ENCODE assay signal across 14 cellular contexts in genomic region chr13:26923824-26924605, GRCh38.
DNase-seq lines count a peak whose midpoint lies in the region; ATAC-seq, FAIRE-seq and TF ChIP-seq lines count a peak whose summit lies in the region.
"Had no signal": no experiment of that assay in that cellular context is flagged by ENCODE, and none has a peak within 500 bp of the region (broad histone marks: within the 10 kb centered on the region; RNA-seq: fewer than 3 reads in every experiment).

No MANE protein-coding gene starts in this region.

- H2AFZ ChIP-seq in astrocyte (ENCODE audit: low read depth, low read length) = no peak overlapping the region

- ATAC-seq in heart right ventricle (peak; percentile 24 to 87 (median 70)), GM19328 (IDR thresholded peaks at IDR 0.05; ENCODE audit: unreplicated experiment) (no peak), HG02642 (IDR thresholded peaks at IDR 0.05; ENCODE audit: poor library complexity, unreplicated experiment) (no peak), GM19452 (IDR thresholded peaks at IDR 0.05; ENCODE audit: unreplicated experiment) (no peak)

- H3K36me3 ChIP-seq in astrocyte (ENCODE audit: insufficient read depth, low read length) = no peaks in the 10 kb centered on the region
- H3K36me3 ChIP-seq in heart right ventricle = no peaks in the 10 kb centered on the region
- H3K36me3 ChIP-seq: tibial artery had no signal

- H3K9me3 ChIP-seq in astrocyte (ENCODE audit: insufficient read depth, low read depth, low read length) (no peaks in the 10 kb centered on the region), heart right ventricle (no peaks in the 10 kb centered on the region)
- H3K9me3 ChIP-seq: tibial artery had no signal

- WGBS in heart right ventricle, 2 donors = 12 to 19% methylated on average over 7 of the region's 7 CpGs

- TF ChIP-seq CTCF in astrocyte (IDR thresholded peaks at IDR 0.05; ENCODE audit: insufficient read depth, low read depth, low read length) (no peak), heart right ventricle (IDR thresholded peaks at IDR 0.05) (no peak)

- DNase-seq in NCI-H2171 treated with DMSO at 0.1 percent for 48 hours (lab: John Stamatoyannopoulos, UW) (peak; percentile 1), NCI-H2171 (lab: John Stamatoyannopoulos, UW) (no peak), astrocyte (ENCODE audit: low read depth) (peak; percentile 63), heart right ventricle (peak in 1 of 2 donors; percentile 51), skeletal muscle cell (ENCODE audit: low read depth) (peak; percentile 26)
- DNase-seq: activated naive CD8-positive, alpha-beta T cell treated with anti-CD3 and anti-CD28 coated beads for 36 hours; activated T-cell treated with anti-CD3 and anti-CD28 coated beads for 4 hours; KG1; NCI-H187 treated with DMSO at 0.1 percent for 48 hours; tibial artery had no signal

- H3K27me3 ChIP-seq in astrocyte (ENCODE audit: insufficient read depth, low read length) (peaks cover 15% of the 10 kb centered on the region), heart right ventricle (peaks cover 0 to 44% (median 4%) of the 10 kb centered on the region in 7 donors)

- H3K4me1 ChIP-seq in astrocyte (ENCODE audit: insufficient read depth, low read length) = peaks cover 5% of the 10 kb centered on the region
- peaks cover 0 to 14% (median 8%) of the 10 kb centered on the region in 9 donors for H3K4me1 ChIP-seq in heart right ventricle
- H3K4me1 ChIP-seq: tibial artery had no signal

- H3K4me2 ChIP-seq in astrocyte (ENCODE audit: low read length) = peak overlapping the region; percentile 39

- H3K4me3 Mint-ChIP-seq in astrocyte (ENCODE audit: unreplicated experiment) = no peak overlapping the region
- H3K4me3 Mint-ChIP-seq: activated naive CD8-positive, alpha-beta T cell treated with anti-CD3 and anti-CD28 coated beads for 36 hours had no signal

- no peak overlapping the region for H3K27ac Mint-ChIP-seq in astrocyte (ENCODE audit: unreplicated experiment)
- H3K27ac Mint-ChIP-seq: activated naive CD8-positive, alpha-beta T cell treated with anti-CD3 and anti-CD28 coated beads for 36 hours had no signal

- H3K27me3 Mint-ChIP-seq in astrocyte (ENCODE audit: low read depth, unreplicated experiment) = peaks cover 61% of the 10 kb centered on the region

- no peaks in the 10 kb centered on the region for H3K79me2 ChIP-seq in astrocyte (ENCODE audit: insufficient read depth, low read length)

- peaks cover 3% of the 10 kb centered on the region for H4K20me1 ChIP-seq in astrocyte (ENCODE audit: insufficient read depth, low read length)

- no peaks in the 10 kb centered on the region for H3K36me3 Mint-ChIP-seq in astrocyte (ENCODE audit: low read depth, unreplicated experiment)
- H3K36me3 Mint-ChIP-seq: activated naive CD8-positive, alpha-beta T cell treated with anti-CD3 and anti-CD28 coated beads for 36 hours had no signal

- peaks cover 10% of the 10 kb centered on the region for H3K4me1 Mint-ChIP-seq in astrocyte (ENCODE audit: low read depth, unreplicated experiment)
- H3K4me1 Mint-ChIP-seq: activated naive CD8-positive, alpha-beta T cell treated with anti-CD3 and anti-CD28 coated beads for 36 hours had no signal

- FAIRE-seq in astrocyte (lab: Jason Lieb, UNC) = no peak
- FAIRE-seq: A204.1 had no signal

- H3K4me3 ChIP-seq in astrocyte (ENCODE audit: insufficient read depth, low read depth, low read length) (no peak overlapping the region), heart right ventricle (no peak overlapping the region), skeletal muscle cell (ENCODE audit: low read depth, low read length) (no peak overlapping the region)
- H3K4me3 ChIP-seq: tibial artery had no signal

- H3K9ac ChIP-seq in astrocyte (ENCODE audit: low read length) = no peak overlapping the region

- H3K27ac ChIP-seq in astrocyte (ENCODE audit: low read depth, low read length) = no peak overlapping the region
- no peak overlapping the region for H3K27ac ChIP-seq in heart right ventricle
- H3K27ac ChIP-seq: tibial artery had no signal

- no peaks in the 10 kb centered on the region for H3K9me3 Mint-ChIP-seq in astrocyte (ENCODE audit: unreplicated experiment)
- H3K9me3 Mint-ChIP-seq: activated naive CD8-positive, alpha-beta T cell treated with anti-CD3 and anti-CD28 coated beads for 36 hours had no signal

- intact Hi-C loops in heart right ventricle (cut with DNase I) = loop anchor here in 1 of 10 donors (10.0 kb wide), 1 partner anchor 439 kb away; no protein-coding TSS in a partner anchor

Comparison
In these comparisons a context has a peak if more than half of its experiments do, and no peak if none do; other contexts are left out.
1. ATAC-seq: peak in heart right ventricle (8 of 8); none in GM19328 (single experiment), HG02642 (single experiment) and GM19452 (single experiment).